14 cellular contexts compared by ENCODE assay signal in genomic region chr2:63053235-63053888, GRCh38. TPM values are rescaled to one million over a fixed set of nuclear protein-coding genes. Genes with fewer than 3 reads are reported as not detected.
DNase-seq lines count a peak whose midpoint lies in the region; ATAC-seq lines count a peak whose summit lies in the region.
"Had no signal": no experiment of that assay in that cellular context is flagged by ENCODE, and none has a peak within 500 bp of the region (broad histone marks: within the 10 kb centered on the region; RNA-seq: fewer than 3 reads in every experiment).

No MANE protein-coding gene starts in this region.

- H3K4me3 ChIP-seq in iPS-18c (ENCODE audit: insufficient read depth, low read depth, low read length), result 0 out of 2 replicates have a peak overlapping the region, but pooled peaks have one; percentile 15

- no peak for ATAC-seq in stimulated activated naive CD8-positive, alpha-beta T cell treated with anti-CD3 and anti-CD28 coated beads, Interleukin-15, Interleukin-2, amounts not matched to agents 100 U/mL and 50 U/mL, for 24 hours
- no peak for ATAC-seq in HG03095 (IDR thresholded peaks at IDR 0.05; ENCODE audit: unreplicated experiment)

- peaks cover 2% of the 10 kb centered on the region for H3K9me3 ChIP-seq in iPS-18c (ENCODE audit: control insufficient read depth, insufficient read depth, low read length)

- peak overlapping the region; percentile 32 for H3K4me3 Mint-ChIP-seq in activated naive CD4-positive, alpha-beta T cell treated with anti-CD3 and anti-CD28 coated beads for 36 hours

- H3K4me1 Mint-ChIP-seq in activated naive CD4-positive, alpha-beta T cell treated with anti-CD3 and anti-CD28 coated beads for 36 hours (ENCODE audit: low read depth), result peaks cover 72% of the 10 kb centered on the region

- DNase-seq in activated naive CD4-positive, alpha-beta T cell treated with anti-CD3 and anti-CD28 coated beads for 36 hours, result no peak
- no peak for DNase-seq in activated naive CD4-positive, alpha-beta T cell treated with Interleukin-2 at 50 U/mL for 16 hours
- DNase-seq in activated T-cell treated with anti-CD3 and anti-CD28 coated beads, Interleukin-2, amount 50 U/mL, for 48 hours, result peak; percentile 24 to 27
- DNase-seq in stimulated activated naive CD8-positive, alpha-beta T cell treated with anti-CD3 and anti-CD28 coated beads, Interleukin-15, Interleukin-2, amounts not matched to agents 100 U/mL and 50 U/mL, for 24 hours, result peak; percentile 9
- no peak for DNase-seq in foreskin melanocyte
- DNase-seq in NCI-H510A treated with DMSO at 0.1 percent for 48 hours (lab: John Stamatoyannopoulos, UW), result no peak
- DNase-seq: activated effector memory CD4-positive, alpha-beta T cell treated with Interleukin-2 at 50 U/mL for 16 hours; caudate nucleus; DMS79 treated with DMSO at 0.1 percent for 48 hours; NCI-H1436; NCI-H69 had no signal

- CTCF ChIA-PET in activated naive CD4-positive, alpha-beta T cell treated with anti-CD3 and anti-CD28 coated beads for 36 hours (lab: Charles Lee), result no interaction called here

- no peaks in the 10 kb centered on the region for H3K9me3 Mint-ChIP-seq in activated naive CD4-positive, alpha-beta T cell treated with anti-CD3 and anti-CD28 coated beads for 36 hours

- peaks cover 84% of the 10 kb centered on the region for H3K27me3 Mint-ChIP-seq in activated naive CD4-positive, alpha-beta T cell treated with anti-CD3 and anti-CD28 coated beads for 36 hours (ENCODE audit: low read depth)

- intact Hi-C loops in activated naive CD4-positive, alpha-beta T cell treated with anti-CD3 and anti-CD28 coated beads for 36 hours (cut with micrococcal nuclease), result loop anchor here (5.0 to 10.0 kb wide), 4 partner anchors 546 to 789 kb away; partner anchors contain the start of genes TMEM17 and UGP2

- H3K27ac Mint-ChIP-seq in activated naive CD4-positive, alpha-beta T cell treated with anti-CD3 and anti-CD28 coated beads for 36 hours, result no peak overlapping the region

- no peaks in the 10 kb centered on the region for H3K36me3 Mint-ChIP-seq in activated naive CD4-positive, alpha-beta T cell treated with anti-CD3 and anti-CD28 coated beads for 36 hours (ENCODE audit: low read depth)

RNA-seq across cellular contexts. Expression of gene OTX1, which starts 2.7 kb away (rescaled TPM):
- total RNA-seq in activated naive CD4-positive, alpha-beta T cell treated with anti-CD3 and anti-CD28 coated beads for 36 hours, result not detected
- total RNA-seq: kidney had no signal

Comparison
In these comparisons a context has a peak if more than half of its experiments do, and no peak if none do; other contexts are left out.
1. DNase-seq: peak in activated T-cell treated with anti-CD3 and anti-CD28 coated beads, Interleukin-2, amount 50 U/mL, for 48 hours (2 of 2) and stimulated activated naive CD8-positive, alpha-beta T cell treated with anti-CD3 and anti-CD28 coated beads, Interleukin-15, Interleukin-2, amounts not matched to agents 100 U/mL and 50 U/mL, for 24 hours (single experiment); none in activated naive CD4-positive, alpha-beta T cell treated with anti-CD3 and anti-CD28 coated beads for 36 hours (single experiment), activated naive CD4-positive, alpha-beta T cell treated with Interleukin-2 at 50 U/mL for 16 hours (single experiment), foreskin melanocyte (single experiment) and NCI-H510A treated with DMSO at 0.1 percent for 48 hours (single experiment).